Comparison of ENCODE assay signal across 8 cellular contexts in the genomic region with DNA sequence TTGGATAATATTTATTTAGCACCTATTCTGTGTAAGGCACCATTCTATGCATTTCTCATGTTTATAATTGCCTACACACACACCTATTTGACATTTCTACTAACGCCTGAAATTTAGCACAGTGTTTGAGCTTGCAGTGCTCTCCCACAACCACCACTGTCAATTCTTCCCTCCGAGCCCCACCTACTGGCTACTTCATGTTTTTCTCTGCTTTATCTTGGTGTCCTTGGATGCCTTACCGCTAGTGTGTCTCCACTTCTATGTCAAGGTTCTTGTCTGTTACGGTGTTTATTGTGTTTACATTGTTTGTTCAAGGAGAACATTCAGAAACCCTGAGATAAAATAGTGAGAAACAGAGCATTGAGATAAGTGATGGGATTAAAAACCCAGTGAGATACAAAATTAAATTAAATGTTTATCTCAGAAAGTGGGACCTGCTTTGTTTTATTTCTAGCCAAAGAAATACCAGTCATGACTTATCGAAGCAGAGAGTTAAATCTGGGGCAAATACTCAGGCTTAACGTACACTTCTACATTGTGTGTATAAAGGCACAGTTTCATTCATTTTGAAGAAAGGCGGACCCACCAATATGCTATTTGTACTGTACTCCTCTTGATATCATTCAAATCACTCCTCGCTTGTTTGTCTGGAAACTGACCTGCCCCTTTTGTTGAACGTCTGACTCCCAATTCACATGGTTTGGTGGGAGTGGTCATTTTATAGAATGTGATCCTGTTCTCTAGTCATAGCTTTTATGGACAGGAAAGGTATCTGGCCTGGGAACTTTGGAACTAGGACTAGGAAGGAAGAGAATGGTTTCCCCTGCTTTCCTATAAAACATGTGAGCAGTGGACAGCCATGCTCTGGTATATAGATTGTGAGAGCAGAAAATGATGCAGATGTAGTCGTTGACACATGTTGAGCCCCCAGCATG. TPM values are rescaled to one million over a fixed set of nuclear protein-coding genes. Genes with fewer than 3 reads are reported as not detected.
A peak's percentile ranks its signal among the peaks of the same experiment; 100 is the strongest.
DNase-seq lines count a peak whose midpoint lies in the region; ATAC-seq and TF ChIP-seq lines count a peak whose summit lies in the region.

No MANE protein-coding gene starts in this region.

- H3K27me3 ChIP-seq in Peyer's patch (no peaks in the 10 kb centered on the region), fibroblast of lung (ENCODE audit: control insufficient read depth, insufficient read depth, low read length) (peaks cover 5% of the 10 kb centered on the region), osteoblast (ENCODE audit: insufficient read depth, low read length) (peaks cover 18% of the 10 kb centered on the region)

- peak in 4 of 6 experiments; percentile 25 to 57 (median 54) for TF ChIP-seq CTCF in Peyer's patch (IDR thresholded peaks at IDR 0.05)
- TF ChIP-seq CTCF in fibroblast of lung (conservative IDR thresholded peaks at IDR 0.05 in 1 of 2, IDR thresholded peaks at IDR 0.05 in 1 of 2; ENCODE audit: low read depth in 1 of 2, low read length in 2 of 2): peak; percentile 62 to 71
- peak; percentile 54 for TF ChIP-seq CTCF in osteoblast (IDR thresholded peaks at IDR 0.05; ENCODE audit: extremely low read depth, low read depth, low read length)
- no peak for TF ChIP-seq CTCF in lower leg skin (IDR thresholded peaks at IDR 0.05)

- peak; percentile 67 for ATAC-seq in GM18907 (IDR thresholded peaks at IDR 0.05; ENCODE audit: unreplicated experiment)
- ATAC-seq in HG03442 (IDR thresholded peaks at IDR 0.05; ENCODE audit: unreplicated experiment): peak; percentile 59

- no peak overlapping the region for H3K4me2 ChIP-seq in fibroblast of lung (ENCODE audit: extremely low read depth, insufficient read depth, low read length)
- no peak overlapping the region for H3K4me2 ChIP-seq in osteoblast (ENCODE audit: insufficient read depth, low read length)

- no peak overlapping the region for H3K4me3 ChIP-seq in Peyer's patch
- no peak overlapping the region for H3K4me3 ChIP-seq in fibroblast of lung (replicated peaks in 1 of 4; ENCODE audit: control extremely low read depth in 1 of 4, insufficient read depth in 1 of 4, low read depth in 3 of 4, low read length in 4 of 4)
- H3K4me3 ChIP-seq in osteoblast (ENCODE audit: insufficient read depth, low read length): no peak overlapping the region
- H3K4me3 ChIP-seq in lower leg skin (ENCODE audit: low read depth, poor library complexity, severe bottlenecking): no peak overlapping the region

- no peak overlapping the region for H3K9ac ChIP-seq in fibroblast of lung (ENCODE audit: insufficient read depth, low read length)

- H3K27ac ChIP-seq in Peyer's patch: no peak overlapping the region
- H3K27ac ChIP-seq in fibroblast of lung (ENCODE audit: insufficient read depth, low read length): no peak overlapping the region
- no peak overlapping the region for H3K27ac ChIP-seq in osteoblast (ENCODE audit: low read depth, low read length)

- in situ Hi-C loops in Caki2 (cut with HindIII; ENCODE audit: low pct_unique_long_range_greater_than_20kb, low sequenced_read_pairs): no loop called here

- H3K4me1 ChIP-seq in Peyer's patch: no peaks in the 10 kb centered on the region
- no peaks in the 10 kb centered on the region for H3K4me1 ChIP-seq in fibroblast of lung (ENCODE audit: control insufficient read depth, extremely low read depth, insufficient read depth, low read length)
- no peaks in the 10 kb centered on the region for H3K4me1 ChIP-seq in osteoblast (ENCODE audit: insufficient read depth, low read length)

- H4K20me1 ChIP-seq in fibroblast of lung (ENCODE audit: control insufficient read depth, extremely low read depth, insufficient read depth, low read length) (no peaks in the 10 kb centered on the region), osteoblast (ENCODE audit: insufficient read depth, low read length) (no peaks in the 10 kb centered on the region)

- no peaks in the 10 kb centered on the region for H3K79me2 ChIP-seq in fibroblast of lung (ENCODE audit: control insufficient read depth, insufficient read depth, low read length)
- H3K79me2 ChIP-seq in osteoblast (ENCODE audit: insufficient read depth, low read length): no peaks in the 10 kb centered on the region

- no peaks in the 10 kb centered on the region for H3K9me3 ChIP-seq in Peyer's patch
- no peaks in the 10 kb centered on the region for H3K9me3 ChIP-seq in fibroblast of lung (ENCODE audit: control insufficient read depth, insufficient read depth, low read depth, low read length)
- H3K9me3 ChIP-seq in osteoblast (ENCODE audit: low read depth, low read length): no peaks in the 10 kb centered on the region

- H3K36me3 ChIP-seq in Peyer's patch (no peaks in the 10 kb centered on the region), fibroblast of lung (ENCODE audit: control insufficient read depth, insufficient read depth, low read length) (no peaks in the 10 kb centered on the region), osteoblast (ENCODE audit: insufficient read depth, low read length) (no peaks in the 10 kb centered on the region)

- intact Hi-C loops in lower leg skin (cut with DNase I; ENCODE audit: low total_unique reads): loop anchor here (5.0 kb wide), 1 partner anchor 310 kb away; no protein-coding TSS in a partner anchor

- H2AFZ ChIP-seq in fibroblast of lung (ENCODE audit: low read length): no peak overlapping the region
- H2AFZ ChIP-seq in osteoblast (ENCODE audit: low read length): no peak overlapping the region

- WGBS in lower leg skin, 2 donors: 48 to 49% methylated on average over 10 of the region's 10 CpGs

- DNase-seq in Caki2 (ENCODE audit: low read depth) (peak; percentile 26), Peyer's patch (no peak), fibroblast of lung (ENCODE audit: low read depth in 2 of 2) (peak; percentile 38 to 44), osteoblast (ENCODE audit: insufficient read length, low spot score, missing footprints) (no peak), NCI-H128 (lab: John Stamatoyannopoulos, UW; ENCODE audit: unreplicated experiment) (no peak), lower leg skin (ENCODE audit: low spot score in 2 of 2) (no peak)

- TF ChIP-seq POLR2A in Peyer's patch (IDR thresholded peaks at IDR 0.05): no peak
- TF ChIP-seq POLR2A in lower leg skin (IDR thresholded peaks at IDR 0.05): no peak

RNA-seq across cellular contexts. Expression of gene SLC36A4, which starts 39.2 kb away (rescaled TPM):
- total RNA-seq in Caki2 (2014; rRNA removed; shearing (Covaris generic); ENCODE audit: low replicate concordance): 3.7 and 4.9 TPM in 2 replicates
- total RNA-seq in Peyer's patch: 10 to 100 TPM in 1 of 4 donors, 1 to 10 TPM in 3; 3.2 to 32.2 (median 4.8) TPM
- total RNA-seq in fibroblast of lung: 5.9 and 7.3 TPM in 2 replicates
- 17.8 and 22.7 TPM in 2 replicates for polyA plus RNA-seq in fibroblast of lung
- polyA plus RNA-seq in fibroblast of lung (2012): 13.2 and 13.4 TPM in 2 replicates
- polyA minus RNA-seq in fibroblast of lung (ENCODE audit: low replicate concordance): 2.1 and 6.0 TPM in 2 replicates
- 18.1 and 26.5 TPM in 2 replicates for total RNA-seq in osteoblast
- total RNA-seq in lower leg skin: 10 to 100 TPM in 1 of 4 donors, 1 to 10 TPM in 3; 4.8 to 15.3 (median 6.2) TPM

Comparison
In these comparisons a context has a peak if more than half of its experiments do, and no peak if none do; other contexts are left out.
1. DNase-seq: peak in Caki2 (single experiment) and fibroblast of lung (2 of 2); none in Peyer's patch (0 of 3), osteoblast (single experiment), NCI-H128 (single experiment) and lower leg skin (0 of 2).
2. CTCF ChIP-seq: peak in Peyer's patch (4 of 6), fibroblast of lung (2 of 2) and osteoblast (single experiment); none in lower leg skin (0 of 3).